ENCODE assay signal across 9 cellular contexts in the genomic region with DNA sequence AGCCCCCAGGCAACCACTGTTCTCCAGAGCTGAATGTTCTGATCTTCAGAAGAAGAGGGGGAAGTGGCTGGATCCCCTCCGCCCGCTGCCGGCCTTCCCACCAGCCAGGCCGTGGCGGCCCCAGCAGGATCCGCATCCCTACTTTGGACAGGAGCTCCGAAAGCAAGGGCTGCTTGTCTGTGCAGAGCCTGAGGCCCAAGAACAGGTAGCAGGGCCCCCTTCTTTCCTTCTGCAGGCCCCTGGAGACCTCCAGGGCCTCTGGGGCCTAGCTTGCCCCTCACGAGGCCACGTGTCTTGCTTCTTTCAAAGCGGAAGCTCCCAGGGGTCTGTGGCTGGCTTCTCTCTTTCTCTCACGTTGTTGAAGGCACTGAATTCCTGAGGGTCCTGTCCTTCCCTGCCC. TPM values are rescaled to one million over a fixed set of nuclear protein-coding genes. Genes with fewer than 3 reads are reported as not detected.
DNase-seq lines count a peak whose midpoint lies in the region; ATAC-seq and TF ChIP-seq lines count a peak whose summit lies in the region.
"Had no signal": no experiment of that assay in that cellular context is flagged by ENCODE, and none has a peak within 500 bp of the region (broad histone marks: within the 10 kb centered on the region; RNA-seq: fewer than 3 reads in every experiment).

No MANE protein-coding gene starts in this region.

- H3K4me3 Mint-ChIP-seq in activated CD4-positive, alpha-beta memory T cell treated with anti-CD3 and anti-CD28 coated beads, Interleukin-2, amount 10 ng/mL, durations not matched to agents 7 days and 5 days, result peak overlapping the region; percentile 74

- H3K4me1 ChIP-seq in left ventricle myocardium inferior (peaks cover 66% of the 10 kb centered on the region), mesodermal cell (ENCODE audit: control insufficient read depth, insufficient read depth, low read length, poor library complexity, severe bottlenecking) (peaks cover 24% of the 10 kb centered on the region), aorta (ENCODE audit: control insufficient read depth in 1 of 2, insufficient read depth in 2 of 2, low read length in 2 of 2) (no peaks in the 10 kb centered on the region)

- H3K4me3 ChIP-seq in left ventricle myocardium inferior, result peak overlapping the region; percentile 19
- H3K4me3 ChIP-seq in mesodermal cell (ENCODE audit: extremely low read depth, insufficient read depth, low read length, poor library complexity, severe bottlenecking), result no peak overlapping the region
- no peak overlapping the region for H3K4me3 ChIP-seq in aorta (ENCODE audit: low read length in 2 of 2)

- H3K27me3 Mint-ChIP-seq in activated CD4-positive, alpha-beta memory T cell treated with anti-CD3 and anti-CD28 coated beads, Interleukin-2, amount 10 ng/mL, durations not matched to agents 7 days and 5 days, result no peaks in the 10 kb centered on the region

- intact Hi-C loops in left ventricle myocardium inferior (cut with micrococcal nuclease), result loop anchor here (10.0 kb wide), 1 partner anchor 123 kb away; the partner anchor contains the start of genes ACYP1 and ZC2HC1C
- intact Hi-C loops in Right ventricle myocardium inferior (cut with DNase I), result loop anchor here (10.0 kb wide), 1 partner anchor 143 kb away; no protein-coding TSS in a partner anchor
- intact Hi-C loops in aorta (cut with DNase I), result loop anchor here in 1 of 2 donors (10.0 kb wide), 1 partner anchor 123 kb away; the partner anchor contains the start of genes ACYP1 and ZC2HC1C

- H3K27ac ChIP-seq in left ventricle myocardium inferior (replicated peaks) (peak overlapping the region; percentile 94), mesodermal cell (ENCODE audit: low read depth, low read length, severe bottlenecking) (peak overlapping the region; percentile 23), aorta (ENCODE audit: low read depth in 1 of 2, low read length in 2 of 2) (peak overlapping the region; percentile 68 to 84)

- in situ Hi-C loops in GM13976 (cut with MboI; ENCODE audit: low sequenced_read_pairs, unreplicated experiment), result no loop called here

- no peaks in the 10 kb centered on the region for H3K27me3 ChIP-seq in left ventricle myocardium inferior (ENCODE audit: low read depth)
- no peaks in the 10 kb centered on the region for H3K27me3 ChIP-seq in aorta (ENCODE audit: control insufficient read depth in 1 of 2, insufficient read depth in 2 of 2, low read length in 1 of 2)

- 90 to 93% methylated on average over 10 to 11 of the region's 11 CpGs for WGBS in mesodermal cell (ENCODE audit: insufficient coverage in 2 of 2), 2 experiments
- 64 to 80% methylated on average over 11 of the region's 11 CpGs for WGBS in aorta, 2 donors

- POLR2A ChIA-PET in activated CD4-positive, alpha-beta memory T cell treated with anti-CD3 and anti-CD28 coated beads, Interleukin-2, amount 10 ng/mL, durations not matched to agents 7 days and 5 days (lab: Charles Lee), result interaction anchor here (0.8 to 2.6 kb wide), 8 partner anchors 11 to 127 kb away, joined by 3 to 17 read pairs (median 7); partner anchors contain the start of genes ACYP1, EIF2B2, PGF and ZC2HC1C

- no peaks in the 10 kb centered on the region for H3K36me3 Mint-ChIP-seq in activated CD4-positive, alpha-beta memory T cell treated with anti-CD3 and anti-CD28 coated beads, Interleukin-2, amount 10 ng/mL, durations not matched to agents 7 days and 5 days (ENCODE audit: low read depth)

- peak overlapping the region; percentile 93 for H3K27ac Mint-ChIP-seq in activated CD4-positive, alpha-beta memory T cell treated with anti-CD3 and anti-CD28 coated beads, Interleukin-2, amount 10 ng/mL, durations not matched to agents 7 days and 5 days

- H3K9me3 ChIP-seq in left ventricle myocardium inferior (replicated peaks) (no peaks in the 10 kb centered on the region), mesodermal cell (ENCODE audit: control insufficient read depth, low read length) (no peaks in the 10 kb centered on the region), aorta (ENCODE audit: control insufficient read depth, low read length) (no peaks in the 10 kb centered on the region)

- no peaks in the 10 kb centered on the region for H3K9me3 Mint-ChIP-seq in activated CD4-positive, alpha-beta memory T cell treated with anti-CD3 and anti-CD28 coated beads, Interleukin-2, amount 10 ng/mL, durations not matched to agents 7 days and 5 days

- ATAC-seq in Right ventricle myocardium inferior (no peak), aorta (ENCODE audit: low FRiP score) (no peak), GM18520 (IDR thresholded peaks at IDR 0.05; ENCODE audit: unreplicated experiment) (no peak)

- peaks cover 58% of the 10 kb centered on the region for H3K4me1 Mint-ChIP-seq in activated CD4-positive, alpha-beta memory T cell treated with anti-CD3 and anti-CD28 coated beads, Interleukin-2, amount 10 ng/mL, durations not matched to agents 7 days and 5 days

- no peaks in the 10 kb centered on the region for H3K36me3 ChIP-seq in left ventricle myocardium inferior
- H3K36me3 ChIP-seq in mesodermal cell (ENCODE audit: control insufficient read depth, insufficient read depth, low read length), result peaks cover 39% of the 10 kb centered on the region
- H3K36me3 ChIP-seq in aorta (ENCODE audit: control insufficient read depth in 1 of 2, insufficient read depth in 2 of 2, low read length in 1 of 2), result no peaks in the 10 kb centered on the region

- CTCF ChIA-PET in activated CD4-positive, alpha-beta memory T cell treated with anti-CD3 and anti-CD28 coated beads, Interleukin-2, amount 10 ng/mL, durations not matched to agents 7 days and 5 days (lab: Charles Lee), result interaction anchor here (0.5 to 2.7 kb wide), 8 partner anchors 19 to 146 kb away, joined by 3 to 14 read pairs (median 7); partner anchors contain the start of genes ACYP1 and RPS6KL1

- DNase-seq in left ventricle myocardium inferior, result no peak
- DNase-seq in Right ventricle myocardium inferior (ENCODE audit: missing footprints), result no peak
- DNase-seq in activated CD4-positive, alpha-beta memory T cell treated with anti-CD3 and anti-CD28 coated beads, Interleukin-2, amount 10 ng/mL, durations not matched to agents 7 days and 5 days, result no peak
- DNase-seq in aorta, result peak in 1 of 2 donors; percentile 67
- no peak for DNase-seq in hypothalamus (lab: John Stamatoyannopoulos, UW)
- DNase-seq in GM13976 (ENCODE audit: low spot score), result no peak
- DNase-seq: NCI-H2029 treated with DMSO at 0.1 percent for 48 hours had no signal

- TF ChIP-seq CTCF in left ventricle myocardium inferior (IDR thresholded peaks at IDR 0.05; ENCODE audit: borderline replicate concordance) (no peak), GM13976 (IDR thresholded peaks at IDR 0.05; ENCODE audit: borderline replicate concordance, control extremely low read depth, extremely low read depth, insufficient read depth, missing control alignments) (no peak)

RNA-seq across cellular contexts. Expression of gene PGF, which starts 13.2 kb away (rescaled TPM):
- 4.2 TPM for total RNA-seq in left ventricle myocardium inferior
- 6.5 TPM for total RNA-seq in Right ventricle myocardium inferior
- under 1 TPM; 0.23 to 0.38 TPM for total RNA-seq in activated CD4-positive, alpha-beta memory T cell treated with anti-CD3 and anti-CD28 coated beads, Interleukin-2, amount 10 ng/mL, durations not matched to agents 7 days and 5 days
- polyA plus RNA-seq in mesodermal cell (2013, experiment 1 of 2), result 34.5 TPM
- 28.1 TPM for polyA plus RNA-seq in mesodermal cell (2013, experiment 2 of 2)
- 10 to 100 TPM; 29.1 to 33.7 TPM for total RNA-seq in aorta
- polyA plus RNA-seq in aorta, result 10 to 100 TPM in 1 of 2 donors, 1 to 10 TPM in 1; 7.6 to 16.3 TPM

RNA-seq across cellular contexts. Expression of gene RPS6KL1, which starts 19.1 kb away (rescaled TPM):
- total RNA-seq in left ventricle myocardium inferior (20.5 TPM), Right ventricle myocardium inferior (19.1 TPM), aorta (10 to 100 TPM; 12.6 to 17.3 TPM)
- total RNA-seq in activated CD4-positive, alpha-beta memory T cell treated with anti-CD3 and anti-CD28 coated beads, Interleukin-2, amount 10 ng/mL, durations not matched to agents 7 days and 5 days, result 1 to 10 TPM; 3.6 to 3.8 TPM
- polyA plus RNA-seq in mesodermal cell (2013, experiment 1 of 2), result 4.3 TPM
- polyA plus RNA-seq in mesodermal cell (2013, experiment 2 of 2), result 3.6 TPM
- polyA plus RNA-seq in aorta, result 10 to 100 TPM in 1 of 2 donors, 1 to 10 TPM in 1; 3.3 to 13.8 TPM

Comparison
In these comparisons a context has a peak if more than half of its experiments do, and no peak if none do; other contexts are left out.
1. H3K27ac ChIP-seq: peak in every context shown above with its lines; median percentile 94 in left ventricle myocardium inferior; 76 in aorta; 23 in mesodermal cell.